1 cellular context compared by ENCODE assay signal in the genomic region with DNA sequence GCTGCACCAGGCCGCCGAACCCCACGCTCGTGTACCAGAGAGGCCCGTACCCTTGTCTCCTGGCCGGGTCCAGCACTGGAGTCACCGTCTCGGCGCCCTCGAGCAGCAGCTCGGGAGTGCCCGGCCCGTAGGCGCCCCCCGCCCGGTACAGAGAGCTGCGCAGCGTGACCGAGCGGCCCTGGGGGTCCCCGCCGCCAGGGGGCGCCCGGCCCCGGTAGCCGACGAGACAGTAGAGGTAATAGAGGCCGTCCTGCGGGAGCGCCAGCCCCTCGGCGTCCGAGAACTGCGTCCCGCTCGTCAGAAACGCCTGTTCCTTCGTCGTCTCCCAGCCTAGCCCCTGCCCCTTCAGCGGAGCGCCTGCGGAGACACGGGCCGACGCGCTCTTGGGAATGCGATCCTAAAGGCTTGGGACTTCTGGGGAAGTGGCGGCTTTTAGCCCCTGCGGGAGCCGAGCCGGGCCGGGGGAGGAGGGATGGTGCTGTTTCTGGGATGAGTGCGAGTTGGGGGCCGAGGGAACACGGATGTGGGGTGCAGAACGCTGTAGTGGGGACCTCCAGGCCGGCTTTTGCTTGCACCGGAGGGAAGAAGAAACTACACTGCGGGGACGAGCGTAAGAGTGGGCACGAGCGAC.
TF ChIP-seq lines count a peak whose summit lies in the region.

No MANE protein-coding gene starts in this region.

TF ChIP-seq in PFSK-1, 5 proteins besides CTCF, POLR2A, EP300 and RAD21:
- TF ChIP-seq FOXP2 (optimal IDR thresholded peaks at IDR 0.05; ENCODE audit: borderline replicate concordance, extremely low read depth, extremely low read length, insufficient read depth): no peak
- peak; percentile 86; the same call in 1 of the 2 replicates for TF ChIP-seq POLR2AphosphoS5 (IDR thresholded peaks at IDR 0.05; ENCODE audit: low read depth, low read length)
TF ChIP-seq in PFSK-1: peak in this region for 1.
